In the genomic region with DNA sequence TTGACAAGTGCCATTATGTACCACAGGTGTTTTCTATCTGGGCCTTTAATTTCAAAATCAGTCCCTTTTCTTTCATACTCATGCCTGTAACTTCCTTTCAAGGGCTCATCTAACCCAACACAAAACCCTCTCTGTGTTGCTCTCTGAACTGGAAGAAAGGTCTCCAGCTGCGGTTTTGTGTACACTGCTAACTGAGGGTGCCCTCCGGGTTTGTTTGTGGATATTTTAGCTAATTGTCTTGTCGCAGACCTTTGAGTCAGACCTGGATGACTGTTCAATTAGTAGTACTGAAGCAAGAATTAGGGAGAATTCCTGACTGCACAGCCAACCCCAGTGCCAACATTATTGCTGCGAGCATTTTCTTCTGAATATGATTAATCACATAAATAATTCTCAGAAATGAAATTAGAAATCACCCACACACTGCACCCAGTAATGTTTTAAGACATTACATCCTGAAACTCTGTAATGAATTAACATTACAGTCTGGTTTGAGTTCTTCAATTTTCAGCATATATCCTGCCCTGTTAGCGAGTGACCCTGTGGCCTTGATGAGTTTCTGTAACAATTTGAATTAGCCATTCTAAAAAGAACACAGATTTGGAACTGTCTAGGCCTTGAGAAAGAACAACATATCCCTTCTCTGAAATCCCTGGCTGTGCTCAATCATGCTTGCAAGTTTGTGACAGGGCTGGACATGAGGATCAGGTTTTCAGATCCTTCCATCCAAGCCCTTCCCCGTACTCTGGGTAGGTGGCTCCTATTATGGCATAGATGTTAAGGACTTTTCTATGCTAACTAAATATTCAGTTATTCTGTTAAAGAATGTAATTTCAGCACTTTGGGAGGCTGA, we compare ENCODE assay signal across 1 cellular context.
A peak's percentile ranks its signal among the peaks of the same experiment; 100 is the strongest.
TF ChIP-seq lines count a peak whose summit lies in the region.

No MANE protein-coding gene starts in this region.

TF ChIP-seq in SK-N-SH treated with all-trans-retinoic acid at 6 μM for 48 hours, 23 proteins besides CTCF, POLR2A, EP300 and RAD21 (continued from another document):
- TF ChIP-seq ISL1 (CRISPR knock-in tag; IDR thresholded peaks at IDR 0.05) = 0 out of 2 replicates have a peak, but pooled peaks have one; percentile 9
